ENCODE assay signal across 8 cellular contexts in genomic region chr3:42804113-42804830, GRCh38. TPM values are rescaled to one million over a fixed set of nuclear protein-coding genes. Genes with fewer than 3 reads are reported as not detected.
DNase-seq lines count a peak whose midpoint lies in the region; ATAC-seq, FAIRE-seq and TF ChIP-seq lines count a peak whose summit lies in the region.

HIGD1A (minus strand) TSS chr3:42804490; CDS start chr3:42794253, 10,237 bp downstream.

- no peak for TF ChIP-seq EP300 in esophagus muscularis mucosa (IDR thresholded peaks at IDR 0.05)

- peak within 1 kb of the TSS; percentile 91 for H3K27ac Mint-ChIP-seq in activated T-cell treated with anti-CD3 and anti-CD28 coated beads, Interleukin-2, amount 50 U/mL, for 72 hours

- peak; percentile 75 for FAIRE-seq in RCC 7860 (lab: Jason Lieb, UNC)

- ATAC-seq in GM21786 (IDR thresholded peaks at IDR 0.05; ENCODE audit: unreplicated experiment) = peak; percentile 99
- ATAC-seq in activated T-cell treated with anti-CD3 and anti-CD28 coated beads, Interleukin-2, amount 50 U/mL, for 72 hours (replicated peaks in 1 of 2) = peak; percentile 98 to 99

- peaks cover 7% of the 10 kb centered on the region; the same call in 1 of the 2 replicates for H3K36me3 ChIP-seq in KOPT-K1 (ENCODE audit: insufficient read depth, low read length)
- H3K36me3 ChIP-seq in esophagus muscularis mucosa = no peaks in the 10 kb centered on the region

- no peaks in the 10 kb centered on the region for H3K27me3 ChIP-seq in esophagus muscularis mucosa

- intact Hi-C loops in esophagus muscularis mucosa (cut with DNase I) = no loop called here

- peaks cover 53% of the 10 kb centered on the region for H3K4me1 Mint-ChIP-seq in activated T-cell treated with anti-CD3 and anti-CD28 coated beads, Interleukin-2, amount 50 U/mL, for 72 hours (ENCODE audit: low read depth)

- peaks cover 27% of the 10 kb centered on the region for H3K27me3 Mint-ChIP-seq in activated T-cell treated with anti-CD3 and anti-CD28 coated beads, Interleukin-2, amount 50 U/mL, for 72 hours (ENCODE audit: low read depth)

- peak; percentile 93 for TF ChIP-seq POLR2A in esophagus muscularis mucosa (IDR thresholded peaks at IDR 0.05; ENCODE audit: low read depth)

- WGBS in esophagus muscularis mucosa = 0% methylated on average over 41 of the region's 63 CpGs

- no peaks in the 10 kb centered on the region for H3K9me3 Mint-ChIP-seq in activated T-cell treated with anti-CD3 and anti-CD28 coated beads, Interleukin-2, amount 50 U/mL, for 72 hours

- no peaks in the 10 kb centered on the region for H3K9me3 ChIP-seq in KOPT-K1 (ENCODE audit: insufficient read depth, low read length, poor library complexity, severe bottlenecking)
- no peaks in the 10 kb centered on the region for H3K9me3 ChIP-seq in esophagus muscularis mucosa

- DNase-seq in DMS79 (lab: John Stamatoyannopoulos, UW) (peak; percentile 78), RCC 7860 (ENCODE audit: low spot score) (peak; percentile 80), esophagus muscularis mucosa (ENCODE audit: extremely low spot score) (peak; percentile 99), myocyte (ENCODE audit: low read depth) (peak; percentile 97)
- DNase-seq in activated T-cell treated with anti-CD3 and anti-CD28 coated beads, Interleukin-2, amount 50 U/mL, for 72 hours = peak; percentile 93 to 97
- DNase-seq in stimulated activated CD8-positive, alpha-beta memory T cell treated with anti-CD3 and anti-CD28 coated beads, Interleukin-7, amount 100 ng/mL, for 48 hours (ENCODE audit: extremely low read depth in 1 of 2, low read depth in 1 of 2) = peak; percentile 87 to 91

- peaks cover 1 to 2% of the 10 kb centered on the region in 2 donors for H3K36me3 Mint-ChIP-seq in activated T-cell treated with anti-CD3 and anti-CD28 coated beads, Interleukin-2, amount 50 U/mL, for 72 hours (ENCODE audit: insufficient read depth in 2 of 2)

- peak within 1 kb of the TSS; percentile 94 to 96 for H3K4me3 Mint-ChIP-seq in activated T-cell treated with anti-CD3 and anti-CD28 coated beads, Interleukin-2, amount 50 U/mL, for 72 hours

- TF ChIP-seq CTCF in esophagus muscularis mucosa (IDR thresholded peaks at IDR 0.05) = no peak

- H3K4me3 ChIP-seq in esophagus muscularis mucosa = peak within 1 kb of the TSS; percentile 78 to 90 (median 84)

- H3K4me1 ChIP-seq in esophagus muscularis mucosa = peaks cover 46 to 53% (median 50%) of the 10 kb centered on the region in 4 donors

- H3K27ac ChIP-seq in KOPT-K1 (ENCODE audit: low read depth, low read length, poor library complexity, severe bottlenecking) (peak within 1 kb of the TSS; percentile 79), esophagus muscularis mucosa (replicated peaks in 1 of 4) (peak within 1 kb of the TSS; percentile 96 to 98 (median 98))

RNA-seq across cellular contexts. Expression of gene HIGD1A, which starts in this region (rescaled TPM):
- 10 to 100 TPM; 54.0 to 63.8 TPM for total RNA-seq in activated T-cell treated with anti-CD3 and anti-CD28 coated beads, Interleukin-2, amount 50 U/mL, for 72 hours
- total RNA-seq in esophagus muscularis mucosa (100 to 1,000 TPM; 161 to 407 (median 272) TPM), myocyte (192 and 193 TPM in 2 replicates)
- polyA plus RNA-seq in myocyte (2012) = 106 TPM

Comparison
In these comparisons a context has a peak if more than half of its experiments do, and no peak if none do; other contexts are left out.
1. Peak in every context shown above with its lines: DNase-seq, ATAC-seq, H3K4me3 ChIP-seq and H3K27ac ChIP-seq.